In genomic region chr9:2120926-2121689, GRCh38 we compare ENCODE assay signal across 15 cellular contexts.
A peak's percentile ranks its signal among the peaks of the same experiment; 100 is the strongest.
DNase-seq lines count a peak whose midpoint lies in the region; ATAC-seq and TF ChIP-seq lines count a peak whose summit lies in the region.
"Had no signal": no experiment of that assay in that cellular context is flagged by ENCODE, and none has a peak within 500 bp of the region (broad histone marks: within the 10 kb centered on the region; RNA-seq: fewer than 3 reads in every experiment).

No MANE protein-coding gene starts in this region.

- H3K9me3 ChIP-seq in RWPE2 (ENCODE audit: severe bottlenecking) (no peaks in the 10 kb centered on the region), esophagus squamous epithelium (no peaks in the 10 kb centered on the region), ovary (no peaks in the 10 kb centered on the region)
- H3K9me3 ChIP-seq: thyroid gland had no signal

- no peak overlapping the region for H3K27ac Mint-ChIP-seq in activated naive CD4-positive, alpha-beta T cell treated with anti-CD3 and anti-CD28 coated beads for 36 hours
- H3K27ac Mint-ChIP-seq: activated naive CD8-positive, alpha-beta T cell treated with anti-CD3 and anti-CD28 coated beads, Interleukin-2, amount 10 ng/mL, durations not matched to agents 7 days and 5 days; GM23338 had no signal

- peaks cover 19% of the 10 kb centered on the region for H3K4me1 Mint-ChIP-seq in activated naive CD4-positive, alpha-beta T cell treated with anti-CD3 and anti-CD28 coated beads for 36 hours (ENCODE audit: low read depth)
- H3K4me1 Mint-ChIP-seq: GM23338 had no signal

- 47 to 64% methylated on average over 3 of the region's 3 CpGs for WGBS in esophagus squamous epithelium, 2 donors
- 36 to 37% (median 37%) methylated on average over 3 of the region's 3 CpGs for WGBS in ovary, 3 donors

- H3K27me3 ChIP-seq in RWPE2 (ENCODE audit: insufficient read depth, poor library complexity, severe bottlenecking) (no peaks in the 10 kb centered on the region), esophagus squamous epithelium (no peaks in the 10 kb centered on the region), ovary (no peaks in the 10 kb centered on the region)
- H3K27me3 ChIP-seq: thyroid gland had no signal

- H3K36me3 Mint-ChIP-seq in activated naive CD4-positive, alpha-beta T cell treated with anti-CD3 and anti-CD28 coated beads for 36 hours (ENCODE audit: low read depth): peaks cover 32% of the 10 kb centered on the region

- DNase-seq in Daoy (ENCODE audit: low read depth) (peak; percentile 23), RWPE2 (ENCODE audit: low spot score) (no peak), esophagus squamous epithelium (lab: John Stamatoyannopoulos, UW) (no peak), ovary (peak in 1 of 5 donors; percentile 25), NCI-H1105 (lab: John Stamatoyannopoulos, UW) (no peak), H4 (ENCODE audit: low spot score) (no peak)
- DNase-seq in activated naive CD4-positive, alpha-beta T cell treated with anti-CD3 and anti-CD28 coated beads for 36 hours: no peak
- DNase-seq: activated CD4-positive, alpha-beta T cell treated with anti-CD3 and anti-CD28 coated beads for 1 hour; activated naive CD8-positive, alpha-beta T cell treated with anti-CD3 and anti-CD28 coated beads, Interleukin-2, amount 10 ng/mL, durations not matched to agents 7 days and 5 days; hypothalamus; NCI-H1417 had no signal

- H3K9me3 Mint-ChIP-seq in activated naive CD4-positive, alpha-beta T cell treated with anti-CD3 and anti-CD28 coated beads for 36 hours: no peaks in the 10 kb centered on the region
- H3K9me3 Mint-ChIP-seq: activated naive CD8-positive, alpha-beta T cell treated with anti-CD3 and anti-CD28 coated beads, Interleukin-2, amount 10 ng/mL, durations not matched to agents 7 days and 5 days; GM23338 had no signal

- no peak overlapping the region for H3K4me3 Mint-ChIP-seq in activated naive CD4-positive, alpha-beta T cell treated with anti-CD3 and anti-CD28 coated beads for 36 hours
- H3K4me3 Mint-ChIP-seq: activated naive CD8-positive, alpha-beta T cell treated with anti-CD3 and anti-CD28 coated beads, Interleukin-2, amount 10 ng/mL, durations not matched to agents 7 days and 5 days; GM23338 had no signal

- TF ChIP-seq CTCF in RWPE2 (IDR thresholded peaks at IDR 0.05; ENCODE audit: poor library complexity, severe bottlenecking) (peak; percentile 41), esophagus squamous epithelium (IDR thresholded peaks at IDR 0.05) (peak in 2 of 6 experiments; percentile 12 to 29), ovary (IDR thresholded peaks at IDR 0.05) (peak in 1 of 3 donors; percentile 17)

- no peaks in the 10 kb centered on the region for H3K27me3 Mint-ChIP-seq in activated naive CD4-positive, alpha-beta T cell treated with anti-CD3 and anti-CD28 coated beads for 36 hours (ENCODE audit: low read depth)
- H3K27me3 Mint-ChIP-seq: activated naive CD8-positive, alpha-beta T cell treated with anti-CD3 and anti-CD28 coated beads, Interleukin-2, amount 10 ng/mL, durations not matched to agents 7 days and 5 days had no signal

- H3K27ac ChIP-seq in RWPE2 (ENCODE audit: poor library complexity, severe bottlenecking): no peak overlapping the region
- H3K27ac ChIP-seq in esophagus squamous epithelium: peak overlapping the region in 3 of 4 donors; percentile 4 to 53 (median 41)
- peak overlapping the region; percentile 41 to 53 for H3K27ac ChIP-seq in ovary

- ATAC-seq in RWPE2 (ENCODE audit: low read depth): no peak
- no peak for ATAC-seq in HG03460 (IDR thresholded peaks at IDR 0.05; ENCODE audit: unreplicated experiment)
- ATAC-seq: GM23338, Panc1 had no signal

- intact Hi-C loops in esophagus squamous epithelium (cut with DNase I): loop anchor here (10.0 kb wide), 1 partner anchor 714 kb away; no protein-coding TSS in a partner anchor
- intact Hi-C loops in ovary (cut with DNase I): loop anchor here in 3 of 4 donors (10.0 kb wide), 3 partner anchors 106 to 694 kb away; partner anchors contain the start of genes SMARCA2 (in 1 of the 3) and VLDLR (in 1 of the 3)
- intact Hi-C loops in activated naive CD4-positive, alpha-beta T cell treated with anti-CD3 and anti-CD28 coated beads for 36 hours (cut with micrococcal nuclease): no loop called here

- no peak for TF ChIP-seq EP300 in ovary (IDR thresholded peaks at IDR 0.05)

- CTCF ChIA-PET in activated naive CD4-positive, alpha-beta T cell treated with anti-CD3 and anti-CD28 coated beads for 36 hours (lab: Charles Lee): interaction anchor here (0.8 to 1.4 kb wide), 2 partner anchors 11 to 34 kb away, joined by 3 to 5 read pairs; no protein-coding TSS in a partner anchor

- no peak for TF ChIP-seq POLR2A in esophagus squamous epithelium (IDR thresholded peaks at IDR 0.05)
- no peak for TF ChIP-seq POLR2A in ovary (IDR thresholded peaks at IDR 0.05)

- H3K4me1 ChIP-seq in RWPE2 (ENCODE audit: insufficient read depth, poor library complexity, severe bottlenecking) (peaks cover 11% of the 10 kb centered on the region), esophagus squamous epithelium (peaks cover 0 to 32% (median 18%) of the 10 kb centered on the region in 3 donors), ovary (ENCODE audit: insufficient read depth) (peaks cover 18% of the 10 kb centered on the region)

- peaks cover 22% of the 10 kb centered on the region for H3K36me3 ChIP-seq in RWPE2 (ENCODE audit: low read depth)
- peaks cover 0 to 84% (median 5%) of the 10 kb centered on the region in 3 donors for H3K36me3 ChIP-seq in esophagus squamous epithelium
- no peaks in the 10 kb centered on the region for H3K36me3 ChIP-seq in ovary

- H3K4me3 ChIP-seq in RWPE2 (ENCODE audit: severe bottlenecking) (no peak overlapping the region), esophagus squamous epithelium (no peak overlapping the region), ovary (no peak overlapping the region)
- H3K4me3 ChIP-seq: GM23338, thyroid gland had no signal
